ENCODE assay signal across 11 cellular contexts in the genomic region with DNA sequence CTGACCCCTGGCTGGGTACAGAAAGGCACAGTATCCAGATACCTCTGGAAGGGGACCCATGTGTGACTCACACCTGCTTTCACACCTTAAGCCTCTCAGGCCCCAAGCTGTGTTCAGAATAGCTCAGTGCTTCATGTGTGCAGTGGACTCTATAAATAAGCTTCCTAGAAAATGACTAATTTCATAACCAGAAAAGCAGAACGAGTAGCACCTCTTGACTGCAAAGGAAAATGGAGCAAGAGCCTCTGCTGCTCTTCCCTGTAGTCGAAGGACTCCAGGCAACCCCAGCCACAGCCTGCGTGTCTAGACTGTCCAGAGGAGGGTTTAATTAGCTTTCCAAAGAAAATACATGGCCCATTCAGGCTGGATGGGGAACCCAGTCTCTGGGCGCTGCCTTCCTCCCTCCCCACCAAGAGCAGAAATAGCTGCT. TPM values are rescaled to one million over a fixed set of nuclear protein-coding genes. Genes with fewer than 3 reads are reported as not detected.
A peak's percentile ranks its signal among the peaks of the same experiment; 100 is the strongest.
DNase-seq lines count a peak whose midpoint lies in the region; ATAC-seq and TF ChIP-seq lines count a peak whose summit lies in the region.
"Had no signal": no experiment of that assay in that cellular context is flagged by ENCODE, and none has a peak within 500 bp of the region (broad histone marks: within the 10 kb centered on the region; RNA-seq: fewer than 3 reads in every experiment).

No MANE protein-coding gene starts in this region.

- no peak for TF ChIP-seq CTCF in OCI-LY7 (conservative IDR thresholded peaks at IDR 0.05; ENCODE audit: low read length)
- TF ChIP-seq CTCF in breast epithelium (IDR thresholded peaks at IDR 0.05), result no peak
- no peak for TF ChIP-seq CTCF in lower leg skin (IDR thresholded peaks at IDR 0.05)

- no peak overlapping the region for H3K27ac ChIP-seq in OCI-LY7 (ENCODE audit: low read depth, low read length, poor library complexity, severe bottlenecking)
- H3K27ac ChIP-seq in breast epithelium, result no peak overlapping the region

- H3K9me3 ChIP-seq in OCI-LY7 (ENCODE audit: low read length) (no peaks in the 10 kb centered on the region), breast epithelium (no peaks in the 10 kb centered on the region)

- H3K4me1 ChIP-seq in OCI-LY7 (ENCODE audit: insufficient read depth, low read length, poor library complexity, severe bottlenecking) (peaks cover 19% of the 10 kb centered on the region), breast epithelium (no peaks in the 10 kb centered on the region)

- ATAC-seq in GM19043 (IDR thresholded peaks at IDR 0.05; ENCODE audit: low read depth, unreplicated experiment) (peak; percentile 93), HG02970 (IDR thresholded peaks at IDR 0.05; ENCODE audit: low FRiP score, unreplicated experiment) (peak; percentile 77)
- ATAC-seq: K562 had no signal

- POLR2A ChIA-PET in OCI-LY7 (lab: Charles Lee), result interaction anchor here (0.6 to 1.4 kb wide), 3 partner anchors 16 to 196 kb away, joined by 3 to 5 read pairs (median 4); no protein-coding TSS in a partner anchor

- H4K20me1 ChIP-seq in OCI-LY7 (ENCODE audit: insufficient read depth, low read length), result no peaks in the 10 kb centered on the region

- no peaks in the 10 kb centered on the region for H3K9me2 ChIP-seq in OCI-LY7 (ENCODE audit: insufficient read depth, low read length)

- H3K36me3 ChIP-seq in OCI-LY7 (ENCODE audit: insufficient read depth, low read length), result no peaks in the 10 kb centered on the region
- H3K36me3 ChIP-seq in breast epithelium, result no peaks in the 10 kb centered on the region

- DNase-seq in COLO668 (lab: John Stamatoyannopoulos, UW; ENCODE audit: unreplicated experiment), result peak; percentile 13
- DNase-seq in OCI-LY7 (ENCODE audit: low spot score), result peak; percentile 16
- DNase-seq in breast epithelium (ENCODE audit: low spot score in 2 of 2), result no peak
- DNase-seq in lower leg skin (ENCODE audit: low spot score in 2 of 2), result no peak
- DNase-seq in middle frontal gyrus (ENCODE audit: extremely low spot score, low spot score), result no peak
- no peak for DNase-seq in activated CD4-positive, alpha-beta T cell treated with anti-CD3 and anti-CD28 coated beads, Interleukin-2, amount 50 U/mL, for 1 hour
- DNase-seq: endodermal cell; stimulated activated CD8-positive, alpha-beta memory T cell treated with anti-CD3 and anti-CD28 coated beads, Interleukin-4, amount 100 ng/mL, for 48 hours had no signal

- H3K4me3 ChIP-seq in OCI-LY7 (ENCODE audit: low read depth, low read length, poor library complexity, severe bottlenecking), result no peak overlapping the region
- no peak overlapping the region for H3K4me3 ChIP-seq in breast epithelium
- no peak overlapping the region for H3K4me3 ChIP-seq in lower leg skin (ENCODE audit: low read depth, poor library complexity, severe bottlenecking)
- H3K4me3 ChIP-seq: K562 had no signal

- 73 to 80% methylated on average over 4 of the region's 4 CpGs for WGBS in lower leg skin, 2 donors

- H3K79me2 ChIP-seq in OCI-LY7 (ENCODE audit: insufficient read depth, low read depth, low read length), result no peaks in the 10 kb centered on the region

- no peak overlapping the region for H3K4me2 ChIP-seq in OCI-LY7 (ENCODE audit: low read length)

- no peak overlapping the region for H2AFZ ChIP-seq in OCI-LY7 (ENCODE audit: low read length)

- TF ChIP-seq POLR2A in breast epithelium (IDR thresholded peaks at IDR 0.05) (no peak), lower leg skin (IDR thresholded peaks at IDR 0.05) (no peak)

- BruUV-seq in OCI-LY7 (replicated peaks; lab: Mats Ljungman, UMichigan), result no TSS peak

- CTCF ChIA-PET in OCI-LY7 (lab: Charles Lee; ENCODE audit: unreplicated experiment), result interaction anchor here (0.9 to 1.2 kb wide), 2 partner anchors 10 to 11 kb away, joined by 4 to 5 read pairs; no protein-coding TSS in a partner anchor

- intact Hi-C loops in OCI-LY7 (cut with micrococcal nuclease; ENCODE audit: unreplicated experiment) (loop anchor here (10.0 kb wide), 1 partner anchor 224 kb away; no protein-coding TSS in a partner anchor), breast epithelium (cut with DNase I; ENCODE audit: low total_unique reads) (no loop called here), lower leg skin (cut with DNase I; ENCODE audit: low total_unique reads) (no loop called here)

- no peaks in the 10 kb centered on the region for H3K27me3 ChIP-seq in breast epithelium

RNA-seq across cellular contexts. Expression of a gene that starts 23.1 kb away (rescaled TPM):
- not detected in 2 replicates for total RNA-seq in OCI-LY7 (2014; rRNA removed; shearing (Covaris generic))
- total RNA-seq in OCI-LY7 (2022) (not detected in 2 replicates), breast epithelium (1 to 10 TPM in 2 of 3 donors, under 1 TPM in 1; 0.59 to 2.2 (median 1.3) TPM), lower leg skin (1 to 10 TPM in 1 of 4 donors, under 1 TPM in 2, not detected in 1; 0.29 to 2.7 (median 0.69) TPM)
- total RNA-seq: K562 had no signal

RNA-seq across cellular contexts. Expression of a gene that starts 42.5 kb away (rescaled TPM):
- total RNA-seq in OCI-LY7 (2014; rRNA removed; shearing (Covaris generic)), result not detected in 2 replicates
- total RNA-seq in OCI-LY7 (2022) (not detected in 2 replicates), breast epithelium (under 1 TPM in 2 of 3 donors, not detected in 1; 0.44 to 0.66 TPM), lower leg skin (under 1 TPM in 3 of 4 donors, not detected in 1; 0.15 to 0.68 (median 0.34) TPM)
- total RNA-seq: K562 had no signal

Comparison
In these comparisons a context has a peak if more than half of its experiments do, and no peak if none do; other contexts are left out.
1. DNase-seq: peak in COLO668 (single experiment) and OCI-LY7 (single experiment); none in breast epithelium (0 of 2), lower leg skin (0 of 2), middle frontal gyrus (single experiment) and activated CD4-positive, alpha-beta T cell treated with anti-CD3 and anti-CD28 coated beads, Interleukin-2, amount 50 U/mL, for 1 hour (single experiment).